10 cellular contexts compared by ENCODE assay signal in the genomic region with DNA sequence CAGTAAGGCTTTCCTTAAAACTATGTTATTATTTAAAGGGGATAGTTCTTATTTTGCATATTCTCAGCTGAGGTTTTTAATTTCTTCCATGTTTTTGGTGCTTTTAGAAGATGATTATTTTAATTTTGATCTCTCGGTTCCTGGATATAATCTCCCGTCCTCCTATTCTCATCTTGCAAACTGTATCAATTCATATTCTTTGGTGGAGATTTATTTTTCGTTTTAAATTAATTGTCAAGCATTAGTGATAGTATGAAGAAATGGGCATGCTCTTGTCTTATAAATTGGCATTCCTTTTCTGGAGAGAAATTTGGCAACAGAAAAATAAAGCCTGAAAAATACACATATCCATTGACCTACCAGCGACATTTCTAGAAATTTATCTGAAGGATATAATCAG.
"Had no signal": no experiment of that assay in that cellular context is flagged by ENCODE, and none has a peak within 500 bp of the region (broad histone marks: within the 10 kb centered on the region; RNA-seq: fewer than 3 reads in every experiment).

No MANE protein-coding gene starts in this region.

- H3K9ac ChIP-seq: GM23248 had no signal

- H3K36me3 ChIP-seq: HAP-1 had no signal

- FAIRE-seq: H1 had no signal

- H3K4me3 ChIP-seq: GM23248, GM23338, HAP-1 had no signal

- DNase-seq: GM23248, GOT3, H7, H9, HCEC 1CT, HFFc6 had no signal

- H3K4me1 ChIP-seq: HAP-1 had no signal

- H3K4me2 ChIP-seq: GM23338 had no signal

- ATAC-seq: GM23338, HCT116 had no signal

- H2AFZ ChIP-seq: GM23248, GM23338 had no signal

- H3K27ac ChIP-seq: GM23248 had no signal

- H3K9me3 ChIP-seq: HAP-1 had no signal
